8 cellular contexts compared by ENCODE assay signal in genomic region chr2:122451040-122451439, GRCh38.
A peak's percentile ranks its signal among the peaks of the same experiment; 100 is the strongest.
DNase-seq lines count a peak whose midpoint lies in the region; ATAC-seq and TF ChIP-seq lines count a peak whose summit lies in the region.

No MANE protein-coding gene starts in this region.

- peak; percentile 22 for TF ChIP-seq CTCF in fibroblast of the aortic adventitia (IDR thresholded peaks at IDR 0.05; ENCODE audit: insufficient read depth, low read length)

- ATAC-seq in HG02885 (IDR thresholded peaks at IDR 0.05; ENCODE audit: poor library complexity, unreplicated experiment) = peak; percentile 82
- ATAC-seq in GM21447 (IDR thresholded peaks at IDR 0.05; ENCODE audit: unreplicated experiment) = no peak

- DNase-seq in GM04504 (ENCODE audit: low read depth) = peak; percentile 2
- DNase-seq in NOMO-1 treated with DMSO at 0.1 percent for 48 hours (lab: John Stamatoyannopoulos, UW; ENCODE audit: unreplicated experiment) = peak; percentile 35
- peak; percentile 16 for DNase-seq in fibroblast of the aortic adventitia (ENCODE audit: low read depth)
- no peak for DNase-seq in stimulated activated CD4-positive, alpha-beta T cell treated with anti-CD3 and anti-CD28 coated beads, Interleukin-15, amount 100 ng/mL, for 24 hours
- no peak for DNase-seq in activated CD4-positive, alpha-beta T cell treated with anti-CD3 and anti-CD28 coated beads, Interleukin-2, amount 50 U/mL, for 1 hour
- no peak for DNase-seq in stimulated activated CD4-positive, alpha-beta T cell treated with anti-CD3 and anti-CD28 coated beads, Interleukin-4, amount 100 ng/mL, for 24 hours

- H3K4me3 ChIP-seq in fibroblast of the aortic adventitia (ENCODE audit: low read depth, low read length) = no peak overlapping the region

Comparison
In these comparisons a context has a peak if more than half of its experiments do, and no peak if none do; other contexts are left out.
1. DNase-seq: peak in GM04504 (single experiment), NOMO-1 treated with DMSO at 0.1 percent for 48 hours (single experiment) and fibroblast of the aortic adventitia (single experiment); none in stimulated activated CD4-positive, alpha-beta T cell treated with anti-CD3 and anti-CD28 coated beads, Interleukin-15, amount 100 ng/mL, for 24 hours (single experiment), activated CD4-positive, alpha-beta T cell treated with anti-CD3 and anti-CD28 coated beads, Interleukin-2, amount 50 U/mL, for 1 hour (single experiment) and stimulated activated CD4-positive, alpha-beta T cell treated with anti-CD3 and anti-CD28 coated beads, Interleukin-4, amount 100 ng/mL, for 24 hours (single experiment).